Comparison of ENCODE assay signal across 1 cellular context in the genomic region with DNA sequence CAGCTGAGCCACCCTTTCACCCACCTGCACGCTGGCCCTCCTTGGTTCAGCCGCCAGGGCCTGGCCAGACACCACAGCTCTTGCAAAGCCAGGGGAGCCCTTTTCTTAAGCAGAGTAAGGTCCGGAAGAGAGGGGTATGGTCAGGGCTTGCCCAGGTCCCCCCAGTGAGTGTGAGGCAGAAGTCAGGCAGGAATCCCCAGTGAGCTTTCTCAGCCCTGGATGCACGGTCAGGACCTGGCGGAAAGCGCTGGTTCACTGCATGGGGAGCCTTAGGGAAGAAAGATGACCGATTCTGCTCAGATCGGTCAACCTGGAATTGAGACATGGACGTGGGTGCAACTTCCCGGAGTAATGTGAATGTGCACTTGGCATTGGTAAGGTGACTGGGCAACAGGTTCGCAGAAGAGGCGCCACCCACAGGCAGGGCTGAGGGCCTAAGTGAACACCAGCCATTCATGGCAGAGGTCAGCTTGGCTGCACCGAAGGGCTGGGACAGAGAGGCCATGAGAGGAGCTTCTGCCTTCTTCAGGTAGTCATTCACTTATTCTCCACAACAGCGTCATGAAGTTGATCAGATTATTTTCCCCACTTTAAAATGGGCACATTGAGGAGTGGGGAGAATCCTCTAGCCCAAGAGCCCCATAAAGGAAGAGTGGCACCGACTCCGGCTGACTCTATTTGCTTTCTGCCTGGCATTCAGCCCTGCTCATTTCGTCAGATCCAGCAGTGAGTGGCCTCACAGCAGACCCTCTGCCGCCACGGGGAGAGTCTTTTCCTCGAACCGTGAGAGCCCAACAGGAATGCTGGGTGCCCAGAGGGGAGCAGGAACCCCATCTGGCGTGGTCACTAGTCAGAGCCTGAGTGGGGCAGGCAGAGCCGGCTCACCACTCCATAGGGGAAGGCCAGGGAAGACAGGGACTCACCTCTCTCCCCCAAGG.
A peak's percentile ranks its signal among the peaks of the same experiment; 100 is the strongest.
TF ChIP-seq lines count a peak whose summit lies in the region.

No MANE protein-coding gene starts in this region.

TF ChIP-seq in HepG2, 621 proteins besides CTCF, POLR2A, EP300 and RAD21 (continued from another document):
- TF ChIP-seq, protein P1, sequence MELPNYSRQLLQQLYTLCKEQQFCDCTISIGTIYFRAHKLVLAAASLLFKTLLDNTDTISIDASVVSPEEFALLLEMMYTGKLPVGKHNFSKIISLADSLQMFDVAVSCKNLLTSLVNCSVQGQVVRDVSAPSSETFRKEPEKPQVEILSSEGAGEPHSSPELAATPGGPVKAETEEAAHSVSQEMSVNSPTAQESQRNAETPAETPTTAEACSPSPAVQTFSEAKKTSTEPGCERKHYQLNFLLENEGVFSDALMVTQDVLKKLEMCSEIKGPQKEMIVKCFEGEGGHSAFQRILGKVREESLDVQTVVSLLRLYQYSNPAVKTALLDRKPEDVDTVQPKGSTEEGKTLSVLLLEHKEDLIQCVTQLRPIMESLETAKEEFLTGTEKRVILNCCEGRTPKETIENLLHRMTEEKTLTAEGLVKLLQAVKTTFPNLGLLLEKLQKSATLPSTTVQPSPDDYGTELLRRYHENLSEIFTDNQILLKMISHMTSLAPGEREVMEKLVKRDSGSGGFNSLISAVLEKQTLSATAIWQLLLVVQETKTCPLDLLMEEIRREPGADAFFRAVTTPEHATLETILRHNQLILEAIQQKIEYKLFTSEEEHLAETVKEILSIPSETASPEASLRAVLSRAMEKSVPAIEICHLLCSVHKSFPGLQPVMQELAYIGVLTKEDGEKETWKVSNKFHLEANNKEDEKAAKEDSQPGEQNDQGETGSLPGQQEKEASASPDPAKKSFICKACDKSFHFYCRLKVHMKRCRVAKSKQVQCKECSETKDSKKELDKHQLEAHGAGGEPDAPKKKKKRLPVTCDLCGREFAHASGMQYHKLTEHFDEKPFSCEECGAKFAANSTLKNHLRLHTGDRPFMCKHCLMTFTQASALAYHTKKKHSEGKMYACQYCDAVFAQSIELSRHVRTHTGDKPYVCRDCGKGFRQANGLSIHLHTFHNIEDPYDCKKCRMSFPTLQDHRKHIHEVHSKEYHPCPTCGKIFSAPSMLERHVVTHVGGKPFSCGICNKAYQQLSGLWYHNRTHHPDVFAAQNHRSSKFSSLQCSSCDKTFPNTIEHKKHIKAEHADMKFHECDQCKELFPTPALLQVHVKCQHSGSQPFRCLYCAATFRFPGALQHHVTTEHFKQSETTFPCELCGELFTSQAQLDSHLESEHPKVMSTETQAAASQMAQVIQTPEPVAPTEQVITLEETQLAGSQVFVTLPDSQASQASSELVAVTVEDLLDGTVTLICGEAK (IDR thresholded peaks at IDR 0.05): no peak
- TF ChIP-seq, protein P1 (CRISPR knock-in tag; IDR thresholded peaks at IDR 0.05): no peak
- TF ChIP-seq, protein P2, sequence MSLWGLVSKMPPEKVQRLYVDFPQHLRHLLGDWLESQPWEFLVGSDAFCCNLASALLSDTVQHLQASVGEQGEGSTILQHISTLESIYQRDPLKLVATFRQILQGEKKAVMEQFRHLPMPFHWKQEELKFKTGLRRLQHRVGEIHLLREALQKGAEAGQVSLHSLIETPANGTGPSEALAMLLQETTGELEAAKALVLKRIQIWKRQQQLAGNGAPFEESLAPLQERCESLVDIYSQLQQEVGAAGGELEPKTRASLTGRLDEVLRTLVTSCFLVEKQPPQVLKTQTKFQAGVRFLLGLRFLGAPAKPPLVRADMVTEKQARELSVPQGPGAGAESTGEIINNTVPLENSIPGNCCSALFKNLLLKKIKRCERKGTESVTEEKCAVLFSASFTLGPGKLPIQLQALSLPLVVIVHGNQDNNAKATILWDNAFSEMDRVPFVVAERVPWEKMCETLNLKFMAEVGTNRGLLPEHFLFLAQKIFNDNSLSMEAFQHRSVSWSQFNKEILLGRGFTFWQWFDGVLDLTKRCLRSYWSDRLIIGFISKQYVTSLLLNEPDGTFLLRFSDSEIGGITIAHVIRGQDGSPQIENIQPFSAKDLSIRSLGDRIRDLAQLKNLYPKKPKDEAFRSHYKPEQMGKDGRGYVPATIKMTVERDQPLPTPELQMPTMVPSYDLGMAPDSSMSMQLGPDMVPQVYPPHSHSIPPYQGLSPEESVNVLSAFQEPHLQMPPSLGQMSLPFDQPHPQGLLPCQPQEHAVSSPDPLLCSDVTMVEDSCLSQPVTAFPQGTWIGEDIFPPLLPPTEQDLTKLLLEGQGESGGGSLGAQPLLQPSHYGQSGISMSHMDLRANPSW (CRISPR knock-in tag; IDR thresholded peaks at IDR 0.05; ENCODE audit: borderline replicate concordance): no peak
- no peak for TF ChIP-seq ZNF232 (CRISPR knock-in tag; IDR thresholded peaks at IDR 0.05; ENCODE audit: borderline replicate concordance)
- TF ChIP-seq ZNF354B (CRISPR knock-in tag; IDR thresholded peaks at IDR 0.05): no peak
- TF ChIP-seq, protein P3, sequence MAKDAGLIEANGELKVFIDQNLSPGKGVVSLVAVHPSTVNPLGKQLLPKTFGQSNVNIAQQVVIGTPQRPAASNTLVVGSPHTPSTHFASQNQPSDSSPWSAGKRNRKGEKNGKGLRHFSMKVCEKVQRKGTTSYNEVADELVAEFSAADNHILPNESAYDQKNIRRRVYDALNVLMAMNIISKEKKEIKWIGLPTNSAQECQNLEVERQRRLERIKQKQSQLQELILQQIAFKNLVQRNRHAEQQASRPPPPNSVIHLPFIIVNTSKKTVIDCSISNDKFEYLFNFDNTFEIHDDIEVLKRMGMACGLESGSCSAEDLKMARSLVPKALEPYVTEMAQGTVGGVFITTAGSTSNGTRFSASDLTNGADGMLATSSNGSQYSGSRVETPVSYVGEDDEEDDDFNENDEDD (CRISPR knock-in tag; IDR thresholded peaks at IDR 0.05; ENCODE audit: borderline replicate concordance): 0 out of 2 replicates have a peak, but pooled peaks have one; percentile 32
- TF ChIP-seq ARNT (IDR thresholded peaks at IDR 0.05): no peak
- no peak for TF ChIP-seq ONECUT2 (CRISPR knock-in tag; IDR thresholded peaks at IDR 0.05)
- TF ChIP-seq, protein P4, sequence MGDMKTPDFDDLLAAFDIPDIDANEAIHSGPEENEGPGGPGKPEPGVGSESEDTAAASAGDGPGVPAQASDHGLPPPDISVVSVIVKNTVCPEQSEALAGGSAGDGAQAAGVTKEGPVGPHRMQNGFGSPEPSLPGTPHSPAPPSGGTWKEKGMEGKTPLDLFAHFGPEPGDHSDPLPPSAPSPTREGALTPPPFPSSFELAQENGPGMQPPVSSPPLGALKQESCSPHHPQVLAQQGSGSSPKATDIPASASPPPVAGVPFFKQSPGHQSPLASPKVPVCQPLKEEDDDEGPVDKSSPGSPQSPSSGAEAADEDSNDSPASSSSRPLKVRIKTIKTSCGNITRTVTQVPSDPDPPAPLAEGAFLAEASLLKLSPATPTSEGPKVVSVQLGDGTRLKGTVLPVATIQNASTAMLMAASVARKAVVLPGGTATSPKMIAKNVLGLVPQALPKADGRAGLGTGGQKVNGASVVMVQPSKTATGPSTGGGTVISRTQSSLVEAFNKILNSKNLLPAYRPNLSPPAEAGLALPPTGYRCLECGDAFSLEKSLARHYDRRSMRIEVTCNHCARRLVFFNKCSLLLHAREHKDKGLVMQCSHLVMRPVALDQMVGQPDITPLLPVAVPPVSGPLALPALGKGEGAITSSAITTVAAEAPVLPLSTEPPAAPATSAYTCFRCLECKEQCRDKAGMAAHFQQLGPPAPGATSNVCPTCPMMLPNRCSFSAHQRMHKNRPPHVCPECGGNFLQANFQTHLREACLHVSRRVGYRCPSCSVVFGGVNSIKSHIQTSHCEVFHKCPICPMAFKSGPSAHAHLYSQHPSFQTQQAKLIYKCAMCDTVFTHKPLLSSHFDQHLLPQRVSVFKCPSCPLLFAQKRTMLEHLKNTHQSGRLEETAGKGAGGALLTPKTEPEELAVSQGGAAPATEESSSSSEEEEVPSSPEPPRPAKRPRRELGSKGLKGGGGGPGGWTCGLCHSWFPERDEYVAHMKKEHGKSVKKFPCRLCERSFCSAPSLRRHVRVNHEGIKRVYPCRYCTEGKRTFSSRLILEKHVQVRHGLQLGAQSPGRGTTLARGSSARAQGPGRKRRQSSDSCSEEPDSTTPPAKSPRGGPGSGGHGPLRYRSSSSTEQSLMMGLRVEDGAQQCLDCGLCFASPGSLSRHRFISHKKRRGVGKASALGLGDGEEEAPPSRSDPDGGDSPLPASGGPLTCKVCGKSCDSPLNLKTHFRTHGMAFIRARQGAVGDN (CRISPR knock-in tag; IDR thresholded peaks at IDR 0.05): peak; percentile 52
- TF ChIP-seq HDAC6 (IDR thresholded peaks at IDR 0.05; ENCODE audit: low read depth, low read length): no peak
- 0 out of 2 replicates have a peak, but pooled peaks have one; percentile 46 for TF ChIP-seq NCOA1 (CRISPR knock-in tag; IDR thresholded peaks at IDR 0.05)
